In the genomic region with DNA sequence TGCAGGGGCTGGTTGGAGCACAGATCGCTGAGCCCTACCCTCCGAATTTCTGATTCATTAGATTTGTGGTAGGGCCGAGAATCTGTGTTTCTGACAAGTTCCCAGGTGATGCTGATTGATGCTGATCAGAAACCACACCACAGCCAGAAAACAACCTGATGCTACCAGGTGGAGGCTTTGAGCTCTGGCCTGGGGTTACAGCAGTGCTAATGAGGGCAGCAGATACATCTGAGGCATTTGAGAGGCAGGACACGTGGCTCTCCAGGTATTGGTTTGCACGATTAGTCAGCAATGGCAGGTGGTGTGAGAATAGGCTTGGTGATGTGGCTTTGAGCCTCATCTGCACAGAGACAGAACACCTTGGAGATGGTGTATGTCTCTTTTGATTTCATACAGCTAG, we compare ENCODE assay signal across 16 cellular contexts.
DNase-seq lines count a peak whose midpoint lies in the region; ATAC-seq lines count a peak whose summit lies in the region.
"Had no signal": no experiment of that assay in that cellular context is flagged by ENCODE, and none has a peak within 500 bp of the region (broad histone marks: within the 10 kb centered on the region; RNA-seq: fewer than 3 reads in every experiment).

No MANE protein-coding gene starts in this region.

- ATAC-seq in stimulated activated naive CD8-positive, alpha-beta T cell treated with anti-CD3 and anti-CD28 coated beads, Interleukin-15, amount 100 ng/mL, for 72 hours = peak; percentile 66
- no peak for ATAC-seq in stimulated activated naive CD8-positive, alpha-beta T cell treated with anti-CD3 and anti-CD28 coated beads, Interleukin-15, Interleukin-2, amounts not matched to agents 100 U/mL and 50 U/mL, for 24 hours
- ATAC-seq in HG02938 (IDR thresholded peaks at IDR 0.05; ENCODE audit: unreplicated experiment) = no peak
- ATAC-seq in activated CD4-positive, CD25-positive, alpha-beta regulatory T cell treated with anti-CD3 and anti-CD28 coated beads, Interleukin-2, amount 50 U/mL, for 24 hours = no peak
- ATAC-seq in stimulated activated memory B cell treated with anti-CD40 and anti-IgM and Interleukin-4, amounts not matched to agents 10 μg/mL and 1 μg/mL and 100 μg/mL, for 72 hours = no peak
- ATAC-seq: A549, PC-3 had no signal

- H3K4me3 Mint-ChIP-seq in stimulated activated naive CD8-positive, alpha-beta T cell treated with anti-CD3 and anti-CD28 coated beads, Interleukin-15, amount 100 ng/mL, for 72 hours = no peak overlapping the region
- no peak overlapping the region for H3K4me3 Mint-ChIP-seq in CD8-positive, alpha-beta memory T cell
- no peak overlapping the region for H3K4me3 Mint-ChIP-seq in stimulated activated memory B cell treated with anti-CD40 and anti-IgM and Interleukin-4, amounts not matched to agents 10 μg/mL and 1 μg/mL and 100 μg/mL, for 72 hours
- H3K4me3 Mint-ChIP-seq: HFFc6 had no signal

- H3K4me3 ChIP-seq in CD8-positive, alpha-beta memory T cell (ENCODE audit: low read length) = no peak overlapping the region
- H3K4me3 ChIP-seq: A549 had no signal

- no peak overlapping the region for H3K27ac Mint-ChIP-seq in stimulated activated naive CD8-positive, alpha-beta T cell treated with anti-CD3 and anti-CD28 coated beads, Interleukin-15, amount 100 ng/mL, for 72 hours
- no peak overlapping the region for H3K27ac Mint-ChIP-seq in CD8-positive, alpha-beta memory T cell
- no peak overlapping the region for H3K27ac Mint-ChIP-seq in stimulated activated memory B cell treated with anti-CD40 and anti-IgM and Interleukin-4, amounts not matched to agents 10 μg/mL and 1 μg/mL and 100 μg/mL, for 72 hours

- no peaks in the 10 kb centered on the region for H3K27me3 ChIP-seq in CD8-positive, alpha-beta memory T cell (ENCODE audit: insufficient read depth, low read length, poor library complexity, severe bottlenecking)

- H3K9me3 Mint-ChIP-seq in stimulated activated naive CD8-positive, alpha-beta T cell treated with anti-CD3 and anti-CD28 coated beads, Interleukin-15, amount 100 ng/mL, for 72 hours = no peaks in the 10 kb centered on the region
- no peaks in the 10 kb centered on the region for H3K9me3 Mint-ChIP-seq in CD8-positive, alpha-beta memory T cell
- no peaks in the 10 kb centered on the region for H3K9me3 Mint-ChIP-seq in stimulated activated memory B cell treated with anti-CD40 and anti-IgM and Interleukin-4, amounts not matched to agents 10 μg/mL and 1 μg/mL and 100 μg/mL, for 72 hours
- H3K9me3 Mint-ChIP-seq: HFFc6 had no signal

- no peak overlapping the region for H3K27ac ChIP-seq in CD8-positive, alpha-beta memory T cell (ENCODE audit: low read depth, low read length)
- H3K27ac ChIP-seq: A549 had no signal

- H3K9me3 ChIP-seq in CD8-positive, alpha-beta memory T cell (ENCODE audit: low read length) = no peaks in the 10 kb centered on the region
- H3K9me3 ChIP-seq: A549 had no signal

- no peaks in the 10 kb centered on the region for H3K36me3 ChIP-seq in CD8-positive, alpha-beta memory T cell (ENCODE audit: insufficient read depth, low read length)

- peaks cover 14% of the 10 kb centered on the region for H3K4me1 Mint-ChIP-seq in stimulated activated naive CD8-positive, alpha-beta T cell treated with anti-CD3 and anti-CD28 coated beads, Interleukin-15, amount 100 ng/mL, for 72 hours
- H3K4me1 Mint-ChIP-seq in CD8-positive, alpha-beta memory T cell = peaks cover 3 to 9% (median 9%) of the 10 kb centered on the region in 3 donors
- H3K4me1 Mint-ChIP-seq in stimulated activated memory B cell treated with anti-CD40 and anti-IgM and Interleukin-4, amounts not matched to agents 10 μg/mL and 1 μg/mL and 100 μg/mL, for 72 hours = no peaks in the 10 kb centered on the region

- H3K27me3 Mint-ChIP-seq in stimulated activated naive CD8-positive, alpha-beta T cell treated with anti-CD3 and anti-CD28 coated beads, Interleukin-15, amount 100 ng/mL, for 72 hours = no peaks in the 10 kb centered on the region
- H3K27me3 Mint-ChIP-seq in CD8-positive, alpha-beta memory T cell = peaks cover under 1 to 9% of the 10 kb centered on the region in 2 donors
- peaks cover 1% of the 10 kb centered on the region for H3K27me3 Mint-ChIP-seq in stimulated activated memory B cell treated with anti-CD40 and anti-IgM and Interleukin-4, amounts not matched to agents 10 μg/mL and 1 μg/mL and 100 μg/mL, for 72 hours

- no peaks in the 10 kb centered on the region for H3K36me3 Mint-ChIP-seq in CD8-positive, alpha-beta memory T cell
- no peaks in the 10 kb centered on the region for H3K36me3 Mint-ChIP-seq in stimulated activated memory B cell treated with anti-CD40 and anti-IgM and Interleukin-4, amounts not matched to agents 10 μg/mL and 1 μg/mL and 100 μg/mL, for 72 hours
- H3K36me3 Mint-ChIP-seq: CD14-positive monocyte had no signal

- CTCF ChIA-PET in CD8-positive, alpha-beta memory T cell (lab: Charles Lee) = no interaction called here

- POLR2A ChIA-PET in CD8-positive, alpha-beta memory T cell (lab: Charles Lee) = no interaction called here

- no peak for DNase-seq in stimulated activated naive CD8-positive, alpha-beta T cell treated with anti-CD3 and anti-CD28 coated beads, Interleukin-15, amount 100 ng/mL, for 72 hours
- DNase-seq in stimulated activated naive CD8-positive, alpha-beta T cell treated with anti-CD3 and anti-CD28 coated beads, Interleukin-15, Interleukin-2, amounts not matched to agents 100 U/mL and 50 U/mL, for 24 hours = no peak
- DNase-seq in SW480 (ENCODE audit: low spot score) (peak; percentile 22), kidney tubule cell (ENCODE audit: low spot score) (peak; percentile 45)
- no peak for DNase-seq in CD8-positive, alpha-beta memory T cell
- DNase-seq: Calu3, DMS79 treated with DMSO at 0.1 percent for 48 hours, NCI-H1930, NCI-H524 treated with DMSO at 0.1 percent for 48 hours had no signal

- no peaks in the 10 kb centered on the region for H3K4me1 ChIP-seq in CD8-positive, alpha-beta memory T cell (ENCODE audit: insufficient read depth, low read length)
- H3K4me1 ChIP-seq: A549 had no signal

Comparison
In these comparisons a context has a peak if more than half of its experiments do, and no peak if none do; other contexts are left out.
1. DNase-seq: peak in SW480 (single experiment) and kidney tubule cell (single experiment); none in stimulated activated naive CD8-positive, alpha-beta T cell treated with anti-CD3 and anti-CD28 coated beads, Interleukin-15, amount 100 ng/mL, for 72 hours (0 of 2), stimulated activated naive CD8-positive, alpha-beta T cell treated with anti-CD3 and anti-CD28 coated beads, Interleukin-15, Interleukin-2, amounts not matched to agents 100 U/mL and 50 U/mL, for 24 hours (single experiment) and CD8-positive, alpha-beta memory T cell (0 of 5).